8 cellular contexts compared by ENCODE assay signal in the genomic region with DNA sequence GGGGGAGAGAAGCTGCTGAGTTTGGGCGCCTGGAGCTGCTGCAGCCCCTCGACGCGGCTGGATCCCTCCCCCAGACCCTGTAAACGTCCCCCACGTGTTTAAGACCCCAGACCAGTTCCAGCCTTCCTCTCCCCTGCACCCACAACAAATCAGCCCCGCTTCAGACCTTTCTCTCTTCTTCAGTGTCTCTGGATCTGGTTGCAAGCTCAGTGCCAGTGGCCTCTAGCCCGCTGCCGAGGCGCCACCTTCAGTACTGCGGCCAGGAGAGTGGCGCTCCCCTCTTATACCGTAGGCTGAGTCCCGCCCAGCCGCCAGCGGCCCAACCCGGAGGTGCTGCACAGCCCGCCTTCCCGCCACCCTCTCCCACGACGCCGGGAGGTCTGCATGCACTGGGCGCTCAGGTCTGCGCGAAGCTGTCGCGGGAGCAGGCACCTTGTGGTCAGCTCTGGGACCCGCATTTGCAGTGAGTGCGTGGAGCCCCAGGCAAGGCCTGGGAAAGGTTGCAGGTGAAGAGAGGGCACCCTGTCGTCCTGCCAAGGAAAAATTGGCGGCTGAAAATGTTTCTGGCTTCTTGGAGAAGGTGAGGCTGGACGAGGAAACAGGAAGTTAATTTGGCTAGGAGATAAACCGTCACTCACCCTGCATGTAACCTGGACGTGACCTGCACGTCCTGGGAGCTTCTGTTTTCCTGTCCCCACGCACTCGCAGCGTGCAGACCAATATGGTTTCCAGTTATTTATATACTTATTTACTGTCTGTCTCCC. TPM values are rescaled to one million over a fixed set of nuclear protein-coding genes. Genes with fewer than 3 reads are reported as not detected.
DNase-seq lines count a peak whose midpoint lies in the region; ATAC-seq, FAIRE-seq and TF ChIP-seq lines count a peak whose summit lies in the region.

A gene with protein sequence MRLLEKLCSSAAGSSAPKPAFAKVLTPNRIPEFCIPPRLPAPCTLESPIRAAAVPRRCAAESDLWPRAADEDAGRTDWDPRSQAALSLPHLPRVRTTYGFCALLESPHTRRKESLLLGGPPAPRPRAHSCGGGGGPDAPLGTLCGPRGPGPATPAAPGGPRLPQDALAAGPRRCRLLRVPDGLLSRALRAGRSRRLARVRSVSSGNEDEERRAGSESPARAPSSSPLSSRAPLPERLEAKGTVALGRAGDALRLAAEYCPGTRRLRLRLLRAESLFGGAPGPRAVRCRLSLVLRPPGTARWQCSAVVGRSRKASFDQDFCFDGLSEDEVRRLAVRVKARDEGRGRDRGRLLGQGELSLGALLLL (minus strand): TSS at position 257 of the 764 bp plus-strand sequence. CDS start 301 bp downstream, outside the sequence.

- POLR2A ChIA-PET in Panc1 (lab: Charles Lee) = interaction anchor here (0.6 kb wide), 1 partner anchor 452 kb away, joined by 5 read pairs; no protein-coding TSS in a partner anchor

- no TSS peak for BruUV-seq in Panc1 (replicated peaks; lab: Mats Ljungman, UMichigan)

- H3K4me1 Mint-ChIP-seq in chondrocyte (ENCODE audit: low read depth) = peaks cover 16% of the 10 kb centered on the region

- TF ChIP-seq POLR2A in lower leg skin (IDR thresholded peaks at IDR 0.05) (no peak), GM12891 (IDR thresholded peaks at IDR 0.05; ENCODE audit: low read depth, low read length) (no peak)

- H3K4me3 ChIP-seq in Panc1 (ENCODE audit: low read depth in 2 of 2, low read length in 2 of 2) = peak within 1 kb of the TSS; percentile 32 to 38
- peak within 1 kb of the TSS; percentile 18 for H3K4me3 ChIP-seq in lower leg skin (ENCODE audit: low read depth, poor library complexity, severe bottlenecking)

- TF ChIP-seq CTCF in Panc1 (IDR thresholded peaks at IDR 0.05) (no peak; the same call in 1 of the 2 replicates), chondrocyte (IDR thresholded peaks at IDR 0.05) (no peak), lower leg skin (IDR thresholded peaks at IDR 0.05) (no peak)

- peaks cover 45% of the 10 kb centered on the region for H3K27me3 Mint-ChIP-seq in chondrocyte (ENCODE audit: low read depth)

- in situ Hi-C loops in Panc1 (cut with HindIII; ENCODE audit: low pct_unique_long_range_greater_than_20kb, low sequenced_read_pairs) = no loop called here

- intact Hi-C loops in Panc1 (cut with micrococcal nuclease; ENCODE audit: unreplicated experiment) (no loop called here), lower leg skin (cut with DNase I; ENCODE audit: low total_unique reads) (no loop called here)

- H3K36me3 Mint-ChIP-seq in chondrocyte (ENCODE audit: low read depth) = no peaks in the 10 kb centered on the region

- H3K9me3 Mint-ChIP-seq in chondrocyte (ENCODE audit: low read depth) = no peaks in the 10 kb centered on the region

- H3K27ac ChIP-seq in Panc1 (ENCODE audit: low read length) = no peak within 1 kb of the TSS

- no peaks in the 10 kb centered on the region for H3K9me3 ChIP-seq in Panc1 (ENCODE audit: control insufficient read depth, insufficient read depth, low read depth, low read length)

- no peaks in the 10 kb centered on the region for H3K36me3 ChIP-seq in Panc1 (ENCODE audit: control insufficient read depth, insufficient read depth, low read length)

- H3K27ac Mint-ChIP-seq in chondrocyte (ENCODE audit: unreplicated experiment) = peak within 1 kb of the TSS; percentile 15

- CTCF ChIA-PET in Panc1 (lab: Charles Lee) = interaction anchor here (1.0 kb wide), 1 partner anchor 89 kb away, joined by 5 read pairs; no protein-coding TSS in a partner anchor

- 0 out of 2 replicates have a peak, but pooled peaks cover 4% of the 10 kb centered on the region for H3K4me1 ChIP-seq in Panc1 (ENCODE audit: control insufficient read depth, insufficient read depth, low read length)

- ATAC-seq in Panc1 (peak; percentile 92), GM19324 (IDR thresholded peaks at IDR 0.05; ENCODE audit: low FRiP score, unreplicated experiment) (no peak)
- peak; percentile 66 for ATAC-seq in stimulated activated naive CD8-positive, alpha-beta T cell treated with anti-CD3 and anti-CD28 coated beads, Interleukin-15, Interleukin-2, amounts not matched to agents 100 U/mL and 50 U/mL, for 24 hours

- no peak for FAIRE-seq in GM12891 (lab: Jason Lieb, UNC)

- DNase-seq in DMS153 (lab: John Stamatoyannopoulos, UW) = peak; percentile 72
- DNase-seq in Panc1 (ENCODE audit: low read depth, low spot score) = no peak
- no peak for DNase-seq in chondrocyte (ENCODE audit: low spot score)
- peak in 1 of 2 donors; percentile 91 for DNase-seq in lower leg skin (ENCODE audit: low spot score in 2 of 2)
- DNase-seq in stimulated activated naive CD8-positive, alpha-beta T cell treated with anti-CD3 and anti-CD28 coated beads, Interleukin-15, Interleukin-2, amounts not matched to agents 100 U/mL and 50 U/mL, for 24 hours = peak; percentile 41
- DNase-seq in GM12891 (ENCODE audit: insufficient read length, low spot score) = no peak
- no peak for DNase-seq in hippocampal formation (lab: John Stamatoyannopoulos, UW)

- peak within 1 kb of the TSS; percentile 57 for H3K4me3 Mint-ChIP-seq in chondrocyte (ENCODE audit: unreplicated experiment)

- peaks cover 46% of the 10 kb centered on the region for H3K27me3 ChIP-seq in Panc1 (ENCODE audit: control insufficient read depth, insufficient read depth, low read length)

- WGBS in lower leg skin, 2 donors = 19 to 24% methylated on average over 20 to 33 of the region's 38 CpGs

TF ChIP-seq in GM12891, 5 proteins besides CTCF, POLR2A, EP300 and RAD21:
- TF ChIP-seq POLR2AphosphoS5 (IDR thresholded peaks at IDR 0.05; ENCODE audit: low read depth, low read length) = no peak
- no peak for TF ChIP-seq POU2F2 (IDR thresholded peaks at IDR 0.05; ENCODE audit: low read depth, low read length)
- TF ChIP-seq TAF1 (IDR thresholded peaks at IDR 0.05; ENCODE audit: low read depth, low read length) = no peak
- TF ChIP-seq PAX5 (IDR thresholded peaks at IDR 0.05; ENCODE audit: insufficient read depth, low read length, severe bottlenecking) = no peak
- no peak for TF ChIP-seq SPI1 (IDR thresholded peaks at IDR 0.05; ENCODE audit: low read depth, low read length)

RNA-seq across cellular contexts. Expression of the gene that starts here (rescaled TPM):
- total RNA-seq in Panc1 (2021; ENCODE audit: unreplicated experiment) = 0.26 TPM
- not detected for polyA plus RNA-seq in Panc1 (2012; ENCODE audit: insufficient read length)
- total RNA-seq in chondrocyte = 0.17 TPM in 1 of 3 replicates, not detected in the others
- 1 to 10 TPM in 3 of 4 donors, under 1 TPM in 1; 0.42 to 5.7 (median 2.1) TPM for total RNA-seq in lower leg skin
- not detected for polyA plus RNA-seq in GM12891 (2012; ENCODE audit: low read depth, missing spikeins)

Comparison
In these comparisons a context has a peak if more than half of its experiments do, and no peak if none do; other contexts are left out.
1. Peak in ATAC-seq and H3K4me3 ChIP-seq in Panc1; RNA of the gene not detected or under 1 TPM.
2. DNase-seq: peak in DMS153 (single experiment) and stimulated activated naive CD8-positive, alpha-beta T cell treated with anti-CD3 and anti-CD28 coated beads, Interleukin-15, Interleukin-2, amounts not matched to agents 100 U/mL and 50 U/mL, for 24 hours (single experiment); none in Panc1 (single experiment), chondrocyte (single experiment), GM12891 (single experiment) and hippocampal formation (0 of 2).